Comparison of ENCODE assay signal across 2 cellular contexts in the genomic region with DNA sequence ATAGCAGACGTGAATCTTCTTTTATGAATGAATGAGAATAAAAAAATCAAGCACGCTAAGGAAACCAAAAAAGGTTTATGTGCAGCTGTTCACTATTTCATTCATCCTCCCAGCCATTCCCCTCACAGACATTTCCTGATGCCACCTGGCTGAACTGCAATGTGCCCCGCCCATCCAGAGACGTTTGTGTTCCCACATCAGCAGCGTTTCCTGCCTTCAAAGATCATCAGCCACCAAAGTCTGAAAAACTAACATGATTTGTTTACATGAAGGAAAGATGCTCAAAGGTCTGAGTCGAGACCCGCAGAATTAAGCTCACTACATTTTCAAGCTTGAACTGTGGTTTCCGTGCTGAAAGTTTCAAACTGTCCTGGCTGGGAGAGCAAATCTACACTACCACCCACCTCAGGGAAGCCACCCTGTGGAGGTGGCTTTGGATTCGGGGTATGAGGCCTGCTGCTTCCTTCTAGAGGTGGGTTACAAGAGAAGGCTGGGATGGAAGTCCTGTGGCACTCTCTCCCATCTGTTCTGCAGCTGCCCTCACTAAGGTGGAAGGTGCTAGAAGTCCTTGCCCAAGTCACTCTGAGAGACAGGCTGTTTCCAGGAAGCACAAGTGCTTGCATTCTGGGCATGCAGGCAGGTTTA.
TF ChIP-seq lines count a peak whose summit lies in the region.

No MANE protein-coding gene starts in this region.

TF ChIP-seq in GM23338, 12 proteins besides CTCF, POLR2A, EP300 and RAD21 (continued from another document):
- TF ChIP-seq NANOG (IDR thresholded peaks at IDR 0.05; ENCODE audit: borderline replicate concordance), result no peak
- TF ChIP-seq CREB1 (CRISPR knock-in tag; IDR thresholded peaks at IDR 0.05; ENCODE audit: low read depth), result no peak
- TF ChIP-seq EZH2 (IDR thresholded peaks at IDR 0.05; ENCODE audit: low read depth, unreplicated experiment), result no peak
- no peak for TF ChIP-seq STAT1 (IDR thresholded peaks at IDR 0.05; ENCODE audit: unreplicated experiment)

TF ChIP-seq in WTC11, 78 proteins besides CTCF, POLR2A, EP300 and RAD21 (continued from another document):
- TF ChIP-seq, protein P1, sequence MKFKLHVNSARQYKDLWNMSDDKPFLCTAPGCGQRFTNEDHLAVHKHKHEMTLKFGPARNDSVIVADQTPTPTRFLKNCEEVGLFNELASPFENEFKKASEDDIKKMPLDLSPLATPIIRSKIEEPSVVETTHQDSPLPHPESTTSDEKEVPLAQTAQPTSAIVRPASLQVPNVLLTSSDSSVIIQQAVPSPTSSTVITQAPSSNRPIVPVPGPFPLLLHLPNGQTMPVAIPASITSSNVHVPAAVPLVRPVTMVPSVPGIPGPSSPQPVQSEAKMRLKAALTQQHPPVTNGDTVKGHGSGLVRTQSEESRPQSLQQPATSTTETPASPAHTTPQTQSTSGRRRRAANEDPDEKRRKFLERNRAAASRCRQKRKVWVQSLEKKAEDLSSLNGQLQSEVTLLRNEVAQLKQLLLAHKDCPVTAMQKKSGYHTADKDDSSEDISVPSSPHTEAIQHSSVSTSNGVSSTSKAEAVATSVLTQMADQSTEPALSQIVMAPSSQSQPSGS (CRISPR knock-in tag; IDR thresholded peaks at IDR 0.05; ENCODE audit: borderline replicate concordance, low read depth), result no peak
- TF ChIP-seq ZBTB21 (CRISPR knock-in tag; IDR thresholded peaks at IDR 0.05; ENCODE audit: borderline replicate concordance) (no peak), USF1 (CRISPR knock-in tag; IDR thresholded peaks at IDR 0.05) (no peak), EMX1 (CRISPR knock-in tag; IDR thresholded peaks at IDR 0.05) (no peak)
